14 cellular contexts compared by ENCODE assay signal in genomic region chr2:175605599-175605988, GRCh38.
"Had no signal": no experiment of that assay in that cellular context is flagged by ENCODE, and none has a peak within 500 bp of the region (broad histone marks: within the 10 kb centered on the region; RNA-seq: fewer than 3 reads in every experiment).

No MANE protein-coding gene starts in this region.

- H3K36me3 Mint-ChIP-seq: naive B cell had no signal

- H3K4me1 Mint-ChIP-seq: activated naive CD8-positive, alpha-beta T cell treated with anti-CD3 and anti-CD28 coated beads, Interleukin-2, amount 50 U/mL, for 24 hours; naive B cell had no signal

- H3K27me3 Mint-ChIP-seq: activated naive CD8-positive, alpha-beta T cell treated with anti-CD3 and anti-CD28 coated beads, Interleukin-2, amount 50 U/mL, for 24 hours had no signal

- H3K27me3 ChIP-seq: ascending aorta, ovary, sigmoid colon, stomach had no signal

- H3K4me3 Mint-ChIP-seq: activated naive CD4-positive, alpha-beta T cell treated with anti-CD3 and anti-CD28 coated beads for 36 hours; activated naive CD8-positive, alpha-beta T cell treated with anti-CD3 and anti-CD28 coated beads, Interleukin-2, amount 50 U/mL, for 24 hours; naive B cell had no signal

- H3K4me3 ChIP-seq: ascending aorta, ovary, sigmoid colon, stomach, thoracic aorta had no signal

- H3K27ac Mint-ChIP-seq: activated naive CD4-positive, alpha-beta T cell treated with anti-CD3 and anti-CD28 coated beads for 36 hours; activated naive CD8-positive, alpha-beta T cell treated with anti-CD3 and anti-CD28 coated beads, Interleukin-2, amount 50 U/mL, for 24 hours; naive B cell had no signal

- H3K9me3 ChIP-seq: ascending aorta, ovary, sigmoid colon, stomach, thoracic aorta had no signal

- ATAC-seq: activated naive CD8-positive, alpha-beta T cell treated with anti-CD3 and anti-CD28 coated beads, Interleukin-2, amount 50 U/mL, for 24 hours had no signal

- DNase-seq: activated CD4-positive, CD25-positive, alpha-beta regulatory T cell treated with anti-CD3 and anti-CD28 coated beads, Interleukin-2, amount 50 U/mL, for 72 hours; activated naive CD4-positive, alpha-beta T cell treated with anti-CD3 and anti-CD28 coated beads for 36 hours; activated naive CD8-positive, alpha-beta T cell treated with anti-CD3 and anti-CD28 coated beads, Interleukin-2, amount 50 U/mL, for 24 hours; activated T-cell treated with anti-CD3 and anti-CD28 coated beads for 4 hours; erythroblast; mammary epithelial cell; naive B cell; ovary; sigmoid colon; stimulated activated CD4-positive, alpha-beta T cell treated with anti-CD3 and anti-CD28 coated beads, Interleukin-2, amount 100 ng/mL, for 24 hours; stomach; T-helper 9 cell had no signal

- H3K36me3 ChIP-seq: ascending aorta, ovary, sigmoid colon, stomach, thoracic aorta had no signal

- H3K9me3 Mint-ChIP-seq: activated naive CD4-positive, alpha-beta T cell treated with anti-CD3 and anti-CD28 coated beads for 36 hours had no signal

- H3K27ac ChIP-seq: ascending aorta, ovary, sigmoid colon, stomach, thoracic aorta had no signal

- H3K4me1 ChIP-seq: ascending aorta, stomach had no signal
